1 cellular context compared by ENCODE assay signal in genomic region chr1:150613061-150613920, GRCh38.
A peak's percentile ranks its signal among the peaks of the same experiment; 100 is the strongest.
TF ChIP-seq lines count a peak whose summit lies in the region.

No MANE protein-coding gene starts in this region.

TF ChIP-seq in GM12878, 131 proteins besides CTCF, POLR2A, EP300 and RAD21 (continued from another document):
- TF ChIP-seq CEBPB (IDR thresholded peaks at IDR 0.05; ENCODE audit: borderline replicate concordance in 1 of 2, low read depth in 2 of 2, low read length in 2 of 2) (peak in 1 of 2 experiments; percentile 65; a peak in 1 of 4 replicates), REST (IDR thresholded peaks at IDR 0.05; ENCODE audit: low read depth, low read length) (no peak), STAT3 (IDR thresholded peaks at IDR 0.05; ENCODE audit: low read depth, low read length) (0 out of 2 replicates have a peak, but pooled peaks have one; percentile 54), ATF3 (IDR thresholded peaks at IDR 0.05; ENCODE audit: borderline replicate concordance, extremely low read depth, low read depth, low read length) (no peak), KDM1A (IDR thresholded peaks at IDR 0.05; ENCODE audit: borderline replicate concordance) (no peak), ZBTB40 (IDR thresholded peaks at IDR 0.05; ENCODE audit: borderline replicate concordance) (peak; percentile 68; the same call in 1 of the 2 replicates), FOS (IDR thresholded peaks at IDR 0.05; ENCODE audit: borderline replicate concordance, extremely low read depth, insufficient read length) (no peak), MTA2 (IDR thresholded peaks at IDR 0.05; ENCODE audit: low read depth) (peak; percentile 86; the same call in 1 of the 2 replicates), BHLHE40 (IDR thresholded peaks at IDR 0.05; ENCODE audit: borderline replicate concordance in 1 of 2, low read depth in 2 of 2, low read length in 1 of 2) (peak in 1 of 2 experiments; percentile 67; a peak in 2 of 4 replicates), TBL1XR1 (IDR thresholded peaks at IDR 0.05; ENCODE audit: low read depth, low read length) (0 out of 2 replicates have a peak, but pooled peaks have one; percentile 13), SMAD1 (IDR thresholded peaks at IDR 0.05; ENCODE audit: low read depth, partially characterized antibody) (peak; percentile 26), HCFC1 (IDR thresholded peaks at IDR 0.05; ENCODE audit: low read length) (no peak), RUNX3 (IDR thresholded peaks at IDR 0.05; ENCODE audit: low read length) (peak; percentile 79), BCL11A (IDR thresholded peaks at IDR 0.05; ENCODE audit: low read depth, low read length) (peak; percentile 91), CHD2 (IDR thresholded peaks at IDR 0.05; ENCODE audit: borderline replicate concordance, low read depth, low read length) (peak; percentile 37; the same call in 1 of the 2 replicates)
TF ChIP-seq in GM12878: peak in this region for 48.
